Comparison of ENCODE assay signal across 3 cellular contexts in the genomic region with DNA sequence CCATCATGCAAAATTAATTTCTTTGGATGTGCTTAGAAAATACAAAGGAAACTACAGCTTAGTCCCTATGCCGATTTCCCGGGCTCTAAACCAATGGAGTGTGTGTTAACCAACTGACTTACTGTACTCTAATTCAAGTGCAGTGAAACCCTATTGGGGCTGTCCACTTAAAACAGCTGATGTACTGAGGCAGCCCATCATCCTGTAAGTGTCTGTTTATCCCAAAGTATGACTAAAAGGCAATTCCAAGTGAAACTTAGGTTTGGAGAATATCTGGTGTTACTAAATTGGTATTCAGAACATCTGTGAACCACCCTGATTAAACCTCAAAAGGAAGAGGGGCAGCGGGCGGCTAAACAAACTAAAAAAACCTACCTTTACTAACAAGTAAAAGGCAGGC.
"Had no signal": no experiment of that assay in that cellular context is flagged by ENCODE, and none has a peak within 500 bp of the region (broad histone marks: within the 10 kb centered on the region; RNA-seq: fewer than 3 reads in every experiment).

No MANE protein-coding gene starts in this region.

- ATAC-seq: GM12878 had no signal

- H3K4me3 ChIP-seq: GM12878 had no signal

- DNase-seq: GDM1, GF-D8 had no signal
